Comparison of ENCODE assay signal across 25 cellular contexts in the genomic region with DNA sequence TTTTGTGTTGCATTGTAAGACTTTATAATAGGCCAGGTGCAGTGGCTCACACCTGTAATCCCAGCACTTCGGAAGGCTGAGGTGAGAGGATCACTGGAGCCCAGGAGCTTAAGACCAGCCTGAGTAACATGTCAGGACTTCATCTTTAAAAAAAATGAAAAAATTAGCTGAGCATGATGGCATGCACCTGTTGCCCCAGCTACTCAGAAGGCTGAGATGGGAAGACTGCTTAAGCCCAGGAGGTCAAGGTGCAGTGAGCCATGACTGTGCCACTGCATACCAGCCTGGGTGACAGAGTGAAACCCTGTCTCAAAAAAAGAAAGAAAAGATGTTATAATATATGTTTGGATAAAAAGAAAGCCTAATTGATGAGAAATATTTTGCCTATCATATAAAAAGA.
"Had no signal": no experiment of that assay in that cellular context is flagged by ENCODE, and none has a peak within 500 bp of the region (broad histone marks: within the 10 kb centered on the region; RNA-seq: fewer than 3 reads in every experiment).

No MANE protein-coding gene starts in this region.

- H3K27ac ChIP-seq: colonic mucosa, coronary artery, dorsolateral prefrontal cortex, epithelial cell of prostate, esophagus muscularis mucosa, esophagus squamous epithelium, foreskin keratinocyte, gastrocnemius medialis, gastroesophageal sphincter, heart left ventricle, heart right ventricle had no signal

- H3K9me3 Mint-ChIP-seq: dendritic cell treated with granulocyte-macrophage colony-stimulating factor and Interleukin-4, amounts not matched to agents 40 ng/mL and 50 ng/mL, for 4 days; endodermal cell had no signal

- H3K27me3 Mint-ChIP-seq: dendritic cell treated with granulocyte-macrophage colony-stimulating factor and Interleukin-4, amounts not matched to agents 40 ng/mL and 50 ng/mL, for 4 days had no signal

- ATAC-seq: effector memory CD8-positive, alpha-beta T cell; esophagus mucosa; gastrocnemius medialis; gastroesophageal sphincter; heart left ventricle; heart right ventricle had no signal

- H3K27me3 ChIP-seq: colonic mucosa, esophagus muscularis mucosa, esophagus squamous epithelium, gastrocnemius medialis, gastroesophageal sphincter, heart left ventricle, heart right ventricle had no signal

- H3K27ac Mint-ChIP-seq: dendritic cell treated with granulocyte-macrophage colony-stimulating factor and Interleukin-4, amounts not matched to agents 40 ng/mL and 50 ng/mL, for 4 days; effector memory CD8-positive, alpha-beta T cell; endodermal cell had no signal

- DNase-seq: colonic mucosa; cortex of kidney; dermis blood vessel endothelial cell; dorsolateral prefrontal cortex; effector CD4-positive, alpha-beta T cell; effector CD8-positive, alpha-beta T cell; effector memory CD4-positive, alpha-beta T cell; effector memory CD8-positive, alpha-beta T cell; endodermal cell; erythroblast; esophagus squamous epithelium; foreskin fibroblast; foreskin melanocyte; gastrocnemius medialis; glutamatergic neuron; head of caudate nucleus; heart left ventricle; heart right ventricle had no signal

- H3K4me1 ChIP-seq: colonic mucosa, esophagus squamous epithelium, foreskin keratinocyte, gastrocnemius medialis had no signal

- H3K4me3 ChIP-seq: colonic mucosa, coronary artery, dorsolateral prefrontal cortex, esophagus muscularis mucosa, esophagus squamous epithelium, gastrocnemius medialis, gastroesophageal sphincter, heart left ventricle, heart right ventricle had no signal

- H3K9me3 ChIP-seq: colonic mucosa, esophagus muscularis mucosa, esophagus squamous epithelium, gastrocnemius medialis, gastroesophageal sphincter had no signal

- H3K4me3 Mint-ChIP-seq: dendritic cell treated with granulocyte-macrophage colony-stimulating factor and Interleukin-4, amounts not matched to agents 40 ng/mL and 50 ng/mL, for 4 days; effector memory CD8-positive, alpha-beta T cell; endodermal cell had no signal

- H3K36me3 ChIP-seq: colonic mucosa, esophagus squamous epithelium, gastrocnemius medialis, gastroesophageal sphincter, heart left ventricle had no signal
